1 cellular context compared by ENCODE assay signal in the genomic region with DNA sequence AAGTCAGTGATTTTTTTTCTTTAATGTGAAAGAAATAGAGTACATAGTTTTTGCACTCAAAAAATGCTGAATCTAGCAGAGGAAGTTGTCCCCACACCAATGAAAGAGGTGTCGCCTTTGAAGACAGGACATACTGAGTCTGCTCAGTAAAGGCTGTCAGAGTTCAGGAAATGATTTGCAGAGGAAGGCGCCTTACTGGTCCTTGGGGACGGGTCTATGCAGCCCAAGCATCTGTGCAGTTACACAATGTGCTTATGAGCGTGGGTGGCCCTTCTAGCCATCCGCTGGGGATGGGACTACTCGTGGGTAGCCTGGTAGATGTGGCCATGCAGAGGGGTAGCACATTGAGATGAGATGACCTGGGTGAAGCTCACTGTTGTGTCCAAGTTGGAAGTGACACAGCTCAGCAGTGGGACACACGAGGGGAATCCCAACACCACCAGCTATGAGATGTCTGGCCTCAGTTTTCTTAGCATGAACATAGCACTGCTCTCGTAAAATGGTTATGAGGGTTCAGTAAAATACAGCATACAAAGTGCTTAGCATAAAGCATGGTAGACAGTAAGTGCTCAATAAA.
TF ChIP-seq lines count a peak whose summit lies in the region.

No MANE protein-coding gene starts in this region.

TF ChIP-seq in GM23338, 12 proteins besides CTCF, POLR2A, EP300 and RAD21 (continued from another document):
- TF ChIP-seq, protein P1, sequence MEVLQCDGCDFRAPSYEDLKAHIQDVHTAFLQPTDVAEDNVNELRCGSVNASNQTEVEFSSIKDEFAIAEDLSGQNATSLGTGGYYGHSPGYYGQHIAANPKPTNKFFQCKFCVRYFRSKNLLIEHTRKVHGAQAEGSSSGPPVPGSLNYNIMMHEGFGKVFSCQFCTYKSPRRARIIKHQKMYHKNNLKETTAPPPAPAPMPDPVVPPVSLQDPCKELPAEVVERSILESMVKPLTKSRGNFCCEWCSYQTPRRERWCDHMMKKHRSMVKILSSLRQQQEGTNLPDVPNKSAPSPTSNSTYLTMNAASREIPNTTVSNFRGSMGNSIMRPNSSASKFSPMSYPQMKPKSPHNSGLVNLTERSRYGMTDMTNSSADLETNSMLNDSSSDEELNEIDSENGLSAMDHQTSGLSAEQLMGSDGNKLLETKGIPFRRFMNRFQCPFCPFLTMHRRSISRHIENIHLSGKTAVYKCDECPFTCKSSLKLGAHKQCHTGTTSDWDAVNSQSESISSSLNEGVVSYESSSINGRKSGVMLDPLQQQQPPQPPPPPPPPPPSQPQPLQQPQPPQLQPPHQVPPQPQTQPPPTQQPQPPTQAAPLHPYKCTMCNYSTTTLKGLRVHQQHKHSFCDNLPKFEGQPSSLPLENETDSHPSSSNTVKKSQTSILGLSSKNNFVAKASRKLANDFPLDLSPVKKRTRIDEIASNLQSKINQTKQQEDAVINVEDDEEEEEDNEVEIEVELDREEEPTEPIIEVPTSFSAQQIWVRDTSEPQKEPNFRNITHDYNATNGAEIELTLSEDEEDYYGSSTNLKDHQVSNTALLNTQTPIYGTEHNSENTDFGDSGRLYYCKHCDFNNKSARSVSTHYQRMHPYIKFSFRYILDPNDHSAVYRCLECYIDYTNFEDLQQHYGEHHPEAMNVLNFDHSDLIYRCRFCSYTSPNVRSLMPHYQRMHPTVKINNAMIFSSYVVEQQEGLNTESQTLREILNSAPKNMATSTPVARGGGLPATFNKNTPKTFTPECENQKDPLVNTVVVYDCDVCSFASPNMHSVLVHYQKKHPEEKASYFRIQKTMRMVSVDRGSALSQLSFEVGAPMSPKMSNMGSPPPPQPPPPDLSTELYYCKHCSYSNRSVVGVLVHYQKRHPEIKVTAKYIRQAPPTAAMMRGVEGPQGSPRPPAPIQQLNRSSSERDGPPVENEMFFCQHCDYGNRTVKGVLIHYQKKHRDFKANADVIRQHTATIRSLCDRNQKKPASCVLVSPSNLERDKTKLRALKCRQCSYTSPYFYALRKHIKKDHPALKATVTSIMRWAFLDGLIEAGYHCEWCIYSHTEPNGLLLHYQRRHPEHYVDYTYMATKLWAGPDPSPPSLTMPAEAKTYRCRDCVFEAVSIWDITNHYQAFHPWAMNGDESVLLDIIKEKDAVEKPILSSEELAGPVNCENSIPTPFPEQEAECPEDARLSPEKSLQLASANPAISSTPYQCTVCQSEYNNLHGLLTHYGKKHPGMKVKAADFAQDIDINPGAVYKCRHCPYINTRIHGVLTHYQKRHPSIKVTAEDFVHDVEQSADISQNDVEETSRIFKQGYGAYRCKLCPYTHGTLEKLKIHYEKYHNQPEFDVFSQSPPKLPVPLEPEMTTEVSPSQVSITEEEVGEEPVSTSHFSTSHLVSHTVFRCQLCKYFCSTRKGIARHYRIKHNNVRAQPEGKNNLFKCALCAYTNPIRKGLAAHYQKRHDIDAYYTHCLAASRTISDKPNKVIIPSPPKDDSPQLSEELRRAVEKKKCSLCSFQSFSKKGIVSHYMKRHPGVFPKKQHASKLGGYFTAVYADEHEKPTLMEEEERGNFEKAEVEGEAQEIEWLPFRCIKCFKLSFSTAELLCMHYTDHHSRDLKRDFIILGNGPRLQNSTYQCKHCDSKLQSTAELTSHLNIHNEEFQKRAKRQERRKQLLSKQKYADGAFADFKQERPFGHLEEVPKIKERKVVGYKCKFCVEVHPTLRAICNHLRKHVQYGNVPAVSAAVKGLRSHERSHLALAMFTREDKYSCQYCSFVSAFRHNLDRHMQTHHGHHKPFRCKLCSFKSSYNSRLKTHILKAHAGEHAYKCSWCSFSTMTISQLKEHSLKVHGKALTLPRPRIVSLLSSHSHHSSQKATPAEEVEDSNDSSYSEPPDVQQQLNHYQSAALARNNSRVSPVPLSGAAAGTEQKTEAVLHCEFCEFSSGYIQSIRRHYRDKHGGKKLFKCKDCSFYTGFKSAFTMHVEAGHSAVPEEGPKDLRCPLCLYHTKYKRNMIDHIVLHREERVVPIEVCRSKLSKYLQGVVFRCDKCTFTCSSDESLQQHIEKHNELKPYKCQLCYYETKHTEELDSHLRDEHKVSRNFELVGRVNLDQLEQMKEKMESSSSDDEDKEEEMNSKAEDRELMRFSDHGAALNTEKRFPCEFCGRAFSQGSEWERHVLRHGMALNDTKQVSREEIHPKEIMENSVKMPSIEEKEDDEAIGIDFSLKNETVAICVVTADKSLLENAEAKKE (CRISPR knock-in tag; IDR thresholded peaks at IDR 0.05), result no peak
- no peak for TF ChIP-seq ZNF331 (CRISPR knock-in tag; IDR thresholded peaks at IDR 0.05; ENCODE audit: low read depth)
